12 cellular contexts compared by ENCODE assay signal in the genomic region with DNA sequence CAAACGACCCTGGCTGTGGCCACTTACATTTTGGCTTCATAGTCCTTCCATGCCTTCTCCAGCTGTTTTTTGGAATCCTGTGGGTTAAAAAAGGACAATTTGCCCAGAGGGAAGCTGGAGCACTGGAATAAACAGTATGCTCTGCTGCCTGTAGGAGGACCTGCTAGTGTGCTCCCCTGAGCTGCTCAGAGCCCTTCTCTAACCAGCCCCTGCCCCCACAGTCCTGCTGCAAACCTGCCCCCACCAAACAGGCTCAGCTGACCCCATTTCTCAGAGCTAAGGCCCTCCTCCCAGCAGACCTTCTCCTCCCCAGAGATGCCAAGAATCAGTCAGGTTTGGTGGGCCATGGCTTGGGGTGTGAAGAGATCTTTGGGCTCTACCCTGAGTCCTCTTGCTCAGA. TPM values are rescaled to one million over a fixed set of nuclear protein-coding genes. Genes with fewer than 3 reads are reported as not detected.
DNase-seq lines count a peak whose midpoint lies in the region; ATAC-seq and TF ChIP-seq lines count a peak whose summit lies in the region.
"Had no signal": no experiment of that assay in that cellular context is flagged by ENCODE, and none has a peak within 500 bp of the region (broad histone marks: within the 10 kb centered on the region; RNA-seq: fewer than 3 reads in every experiment).

No MANE protein-coding gene starts in this region.

- no peak for DNase-seq in SK-N-SH
- DNase-seq in body of pancreas: no peak
- DNase-seq in mesothelial cell of epicardium (ENCODE audit: low spot score in 2 of 2, unreplicated experiment in 2 of 2): no peak
- no peak for DNase-seq in transverse colon
- no peak for DNase-seq in activated naive CD4-positive, alpha-beta T cell treated with anti-CD3 and anti-CD28 coated beads for 36 hours
- no peak for DNase-seq in Kasumi-1 (lab: John Stamatoyannopoulos, UW)
- no peak for DNase-seq in SKM-1 (lab: John Stamatoyannopoulos, UW; ENCODE audit: unreplicated experiment)
- DNase-seq: activated T-cell treated with anti-CD3 and anti-CD28 coated beads, Interleukin-2, amount 50 U/mL, for 4 hours; dorsolateral prefrontal cortex had no signal

- no peaks in the 10 kb centered on the region for H4K20me1 ChIP-seq in SK-N-SH (ENCODE audit: insufficient read depth)

- H3K4me3 Mint-ChIP-seq in mesothelial cell of epicardium: no peak overlapping the region
- H3K4me3 Mint-ChIP-seq in activated naive CD4-positive, alpha-beta T cell treated with anti-CD3 and anti-CD28 coated beads for 36 hours: no peak overlapping the region
- H3K4me3 Mint-ChIP-seq: activated T-cell treated with anti-CD3 and anti-CD28 coated beads, Interleukin-2, amount 50 U/mL, for 4 hours had no signal

- TF ChIP-seq EP300 in SK-N-SH (IDR thresholded peaks at IDR 0.05; ENCODE audit: borderline replicate concordance in 1 of 2, low read depth in 1 of 2, low read length in 1 of 2) (no peak), transverse colon (IDR thresholded peaks at IDR 0.05; ENCODE audit: low read depth) (no peak)

- no peak for TF ChIP-seq CTCF in SK-N-SH (IDR thresholded peaks at IDR 0.05)
- TF ChIP-seq CTCF in body of pancreas (IDR thresholded peaks at IDR 0.05): no peak
- TF ChIP-seq CTCF in mesothelial cell of epicardium (IDR thresholded peaks at IDR 0.05; ENCODE audit: unreplicated experiment): no peak
- peak in 1 of 5 experiments; percentile 33 for TF ChIP-seq CTCF in transverse colon (IDR thresholded peaks at IDR 0.05)

- H3K79me2 ChIP-seq in SK-N-SH (ENCODE audit: insufficient read depth): no peaks in the 10 kb centered on the region

- H3K27ac Mint-ChIP-seq in mesothelial cell of epicardium: peak overlapping the region; percentile 80
- H3K27ac Mint-ChIP-seq in activated naive CD4-positive, alpha-beta T cell treated with anti-CD3 and anti-CD28 coated beads for 36 hours: no peak overlapping the region

- H3K4me3 ChIP-seq in SK-N-SH (ENCODE audit: low read depth in 2 of 2, low read length in 1 of 2) (no peak overlapping the region), body of pancreas (no peak overlapping the region), transverse colon (no peak overlapping the region)
- H3K4me3 ChIP-seq: dorsolateral prefrontal cortex had no signal

- H3K9me3 ChIP-seq in SK-N-SH: no peaks in the 10 kb centered on the region
- no peaks in the 10 kb centered on the region for H3K9me3 ChIP-seq in body of pancreas
- no peaks in the 10 kb centered on the region for H3K9me3 ChIP-seq in transverse colon

- no peak for TF ChIP-seq POLR2A in body of pancreas (IDR thresholded peaks at IDR 0.05)
- no peak for TF ChIP-seq POLR2A in transverse colon (IDR thresholded peaks at IDR 0.05)

- H3K36me3 ChIP-seq in SK-N-SH (replicated peaks in 1 of 2; ENCODE audit: control insufficient read depth in 1 of 2, insufficient read depth in 2 of 2, low read length in 1 of 2) (peaks cover 3 to 24% of the 10 kb centered on the region in 2 experiments), body of pancreas (replicated peaks in 1 of 2; ENCODE audit: insufficient read depth in 1 of 2, low read depth in 2 of 2) (no peaks in the 10 kb centered on the region), transverse colon (no peaks in the 10 kb centered on the region)

- ATAC-seq in SK-N-SH treated with all-trans-retinoic acid at 6 μM for 48 hours: peak; percentile 36
- ATAC-seq in body of pancreas: no peak

- no peak for TF ChIP-seq RAD21 in SK-N-SH (IDR thresholded peaks at IDR 0.05; ENCODE audit: low read length)

- H3K4me1 ChIP-seq in SK-N-SH (ENCODE audit: control insufficient read depth in 1 of 2, insufficient read depth in 2 of 2, low read depth in 1 of 2, low read length in 1 of 2) (peaks cover 0 to 18% of the 10 kb centered on the region in 2 experiments; a peak in 1 of 4 replicates), body of pancreas (peaks cover 22% of the 10 kb centered on the region), transverse colon (peaks cover 7 to 35% (median 30%) of the 10 kb centered on the region in 4 donors)

- CTCF ChIA-PET in SK-N-SH (lab: Yijun Ruan, JAX): interaction anchor here (0.8 to 1.8 kb wide), 4 partner anchors 9 to 47 kb away, joined by 3 to 6 read pairs (median 4); no protein-coding TSS in a partner anchor
- CTCF ChIA-PET in activated naive CD4-positive, alpha-beta T cell treated with anti-CD3 and anti-CD28 coated beads for 36 hours (lab: Charles Lee): interaction anchor here (0.9 to 1.4 kb wide), 2 partner anchors 22 to 259 kb away, joined by 3 read pairs; no protein-coding TSS in a partner anchor

- no peaks in the 10 kb centered on the region for H3K9me2 ChIP-seq in SK-N-SH

- intact Hi-C loops in body of pancreas (cut with DNase I): no loop called here
- intact Hi-C loops in transverse colon (cut with DNase I; ENCODE audit: low total_unique reads): no loop called here
- intact Hi-C loops in activated naive CD4-positive, alpha-beta T cell treated with anti-CD3 and anti-CD28 coated beads for 36 hours (cut with micrococcal nuclease): no loop called here

- no peaks in the 10 kb centered on the region for H3K9me3 Mint-ChIP-seq in mesothelial cell of epicardium
- no peaks in the 10 kb centered on the region for H3K9me3 Mint-ChIP-seq in activated naive CD4-positive, alpha-beta T cell treated with anti-CD3 and anti-CD28 coated beads for 36 hours
- H3K9me3 Mint-ChIP-seq: activated T-cell treated with anti-CD3 and anti-CD28 coated beads, Interleukin-2, amount 50 U/mL, for 4 hours; naive thymus-derived CD8-positive, alpha-beta T cell had no signal

- WGBS in SK-N-SH (ENCODE audit: low lambda C conversion rate): 69% methylated on average over 1 of the region's 1 CpG
- WGBS in body of pancreas, 2 donors: 35 to 50% methylated on average over 1 of the region's 1 CpG
- WGBS in transverse colon (ENCODE audit: low coverage in 1 of 2), 2 donors: 0 to 25% methylated on average over 1 of the region's 1 CpG

- POLR2A ChIA-PET in SK-N-SH (lab: Yijun Ruan, JAX): no interaction called here

- no peak overlapping the region for H3K4me2 ChIP-seq in SK-N-SH

- no peak overlapping the region for H2AFZ ChIP-seq in SK-N-SH (ENCODE audit: low read depth)

- H3K9ac ChIP-seq in SK-N-SH: no peak overlapping the region

- H3K4me1 Mint-ChIP-seq in mesothelial cell of epicardium: peaks cover 24% of the 10 kb centered on the region
- H3K4me1 Mint-ChIP-seq in activated naive CD4-positive, alpha-beta T cell treated with anti-CD3 and anti-CD28 coated beads for 36 hours (ENCODE audit: low read depth): peaks cover 16% of the 10 kb centered on the region

- peaks cover 5% of the 10 kb centered on the region for H3F3A ChIP-seq in SK-N-SH (replicated peaks; ENCODE audit: insufficient read depth)

- H3K27ac ChIP-seq in SK-N-SH (ENCODE audit: low read depth in 2 of 2, low read length in 1 of 2) (no peak overlapping the region), body of pancreas (peak overlapping the region; percentile 70 to 84 (median 76)), transverse colon (peak overlapping the region; percentile 68 to 82 (median 75))

- H3K36me3 Mint-ChIP-seq in mesothelial cell of epicardium: peaks cover 17% of the 10 kb centered on the region
- no peaks in the 10 kb centered on the region for H3K36me3 Mint-ChIP-seq in activated naive CD4-positive, alpha-beta T cell treated with anti-CD3 and anti-CD28 coated beads for 36 hours (ENCODE audit: low read depth)
- H3K36me3 Mint-ChIP-seq: naive thymus-derived CD8-positive, alpha-beta T cell had no signal

- no peaks in the 10 kb centered on the region for H3K27me3 Mint-ChIP-seq in mesothelial cell of epicardium (ENCODE audit: low read depth)
- no peaks in the 10 kb centered on the region for H3K27me3 Mint-ChIP-seq in activated naive CD4-positive, alpha-beta T cell treated with anti-CD3 and anti-CD28 coated beads for 36 hours (ENCODE audit: low read depth)

- H3K27me3 ChIP-seq in SK-N-SH (ENCODE audit: insufficient read depth) (no peaks in the 10 kb centered on the region), body of pancreas (no peaks in the 10 kb centered on the region), transverse colon (no peaks in the 10 kb centered on the region)
- H3K27me3 ChIP-seq: dorsolateral prefrontal cortex had no signal

- in situ Hi-C loops in transverse colon (cut with MboI; ENCODE audit: low pct_ligation_motif_present in 1 of 4, low pct_unique_long_range_greater_than_20kb in 1 of 4, low sequenced_read_pairs in 3 of 4): no loop called here

TF ChIP-seq in SK-N-SH, 30 proteins besides CTCF, POLR2A, EP300 and RAD21 (continues in another document):
- TF ChIP-seq ELF1 (IDR thresholded peaks at IDR 0.05): no peak
- no peak for TF ChIP-seq NRF1 (IDR thresholded peaks at IDR 0.05; ENCODE audit: low read depth, low read length)
- no peak for TF ChIP-seq SMC3 (IDR thresholded peaks at IDR 0.05; ENCODE audit: low read depth, low read length)

RNA-seq across cellular contexts. Expression of a gene that starts 26.9 kb away (rescaled TPM):
- 1.1 and 1.2 TPM in 2 replicates for polyA plus RNA-seq in SK-N-SH (2012; rRNA removed)
- 0.68 and 0.90 TPM in 2 replicates for polyA plus RNA-seq in SK-N-SH (2012; cell fraction: cytosol; rRNA removed)
- polyA plus RNA-seq in SK-N-SH (2012; cell fraction: nucleus; rRNA removed): 3.9 and 4.7 TPM in 2 replicates
- total RNA-seq in body of pancreas (100 to 1,000 TPM; 110 to 140 TPM), mesothelial cell of epicardium (8.0 to 10.0 TPM (median 9.9 TPM) in 3 replicates), transverse colon (100 to 1,000 TPM; 137 to 761 (median 198) TPM)
- total RNA-seq in activated naive CD4-positive, alpha-beta T cell treated with anti-CD3 and anti-CD28 coated beads for 36 hours: 10 to 100 TPM; 13.7 to 15.3 TPM
- total RNA-seq: A172 had no signal

RNA-seq across cellular contexts. Expression of a gene that starts 32.5 kb away (rescaled TPM):
- 19.6 and 25.2 TPM in 2 replicates for polyA plus RNA-seq in SK-N-SH (2012; rRNA removed)
- 8.6 and 12.3 TPM in 2 replicates for polyA plus RNA-seq in SK-N-SH (2012; cell fraction: cytosol; rRNA removed)
- 75.5 and 82.9 TPM in 2 replicates for polyA plus RNA-seq in SK-N-SH (2012; cell fraction: nucleus; rRNA removed)
- 10 to 100 TPM; 27.4 to 39.4 TPM for total RNA-seq in body of pancreas
- 87.7 to 96.6 TPM (median 95.8 TPM) in 3 replicates for total RNA-seq in mesothelial cell of epicardium
- 10 to 100 TPM; 38.2 to 62.9 (median 48.3) TPM for total RNA-seq in transverse colon
- 1 to 10 TPM in 1 of 2 experiments, under 1 TPM in 1; 0.76 to 1.3 TPM for total RNA-seq in activated naive CD4-positive, alpha-beta T cell treated with anti-CD3 and anti-CD28 coated beads for 36 hours

Comparison
In these comparisons a context has a peak if more than half of its experiments do, and no peak if none do; other contexts are left out.
1. H3K27ac ChIP-seq: peak in body of pancreas (4 of 4) and transverse colon (4 of 4); none in SK-N-SH (0 of 2).
2. RNA of a gene that starts 26.9 kb away (total RNA-seq): 137 to 761 TPM in transverse colon and 110 to 140 TPM in body of pancreas; 13.7 to 15.3 TPM in activated naive CD4-positive, alpha-beta T cell treated with anti-CD3 and anti-CD28 coated beads for 36 hours and 8.0 to 10.0 TPM in mesothelial cell of epicardium; every median in the first group is over 4 times any median in the second.
3. RNA of a gene that starts 32.5 kb away (total RNA-seq): 87.7 to 96.6 TPM in mesothelial cell of epicardium, 38.2 to 62.9 TPM in transverse colon and 27.4 to 39.4 TPM in body of pancreas; 0.76 to 1.3 TPM in activated naive CD4-positive, alpha-beta T cell treated with anti-CD3 and anti-CD28 coated beads for 36 hours; every median in the first group is over 10 times any median in the second.